1 cellular context compared by ENCODE assay signal in genomic region chr3:120497318-120497717, GRCh38.
TF ChIP-seq lines count a peak whose summit lies in the region.

No MANE protein-coding gene starts in this region.

TF ChIP-seq in SK-N-SH, 30 proteins besides CTCF, POLR2A, EP300 and RAD21 (continued from another document):
- TF ChIP-seq FOSL2 (IDR thresholded peaks at IDR 0.05; ENCODE audit: borderline replicate concordance, low read depth) (peak; percentile 73), RXRA (IDR thresholded peaks at IDR 0.05; ENCODE audit: borderline replicate concordance, low read depth) (0 out of 2 replicates have a peak, but pooled peaks have one; percentile 6), POLR2AphosphoS5 (IDR thresholded peaks at IDR 0.05; ENCODE audit: low read depth, low read length) (peak; percentile 24; the same call in 1 of the 2 replicates)
